ENCODE assay signal across 11 cellular contexts in genomic region chr11:118258410-118258809, GRCh38. TPM values are rescaled to one million over a fixed set of nuclear protein-coding genes. Genes with fewer than 3 reads are reported as not detected.
DNase-seq lines count a peak whose midpoint lies in the region; ATAC-seq and TF ChIP-seq lines count a peak whose summit lies in the region.
"Had no signal": no experiment of that assay in that cellular context is flagged by ENCODE, and none has a peak within 500 bp of the region (broad histone marks: within the 10 kb centered on the region; RNA-seq: fewer than 3 reads in every experiment).

No MANE protein-coding gene starts in this region.

- POLR2A ChIA-PET in activated naive CD8-positive, alpha-beta T cell treated with anti-CD3 and anti-CD28 coated beads, Interleukin-2, amount 10 ng/mL, durations not matched to agents 7 days and 5 days (lab: Charles Lee), result no interaction called here

- ATAC-seq in activated naive CD8-positive, alpha-beta T cell treated with anti-CD3 and anti-CD28 coated beads, Interleukin-2, amount 10 ng/mL, durations not matched to agents 7 days and 5 days (ENCODE audit: low read depth), result peak; percentile 47
- peak; percentile 58 for ATAC-seq in stimulated activated naive CD8-positive, alpha-beta T cell treated with anti-CD3 and anti-CD28 coated beads, Interleukin-15, Interleukin-2, amounts not matched to agents 100 U/mL and 50 U/mL, for 24 hours
- no peak for ATAC-seq in HG02870 (IDR thresholded peaks at IDR 0.05; ENCODE audit: unreplicated experiment)
- ATAC-seq in GM19324 (IDR thresholded peaks at IDR 0.05; ENCODE audit: low FRiP score, unreplicated experiment), result no peak

- no peaks in the 10 kb centered on the region for H3K9me3 Mint-ChIP-seq in activated naive CD8-positive, alpha-beta T cell treated with anti-CD3 and anti-CD28 coated beads, Interleukin-2, amount 10 ng/mL, durations not matched to agents 7 days and 5 days
- peaks cover 3% of the 10 kb centered on the region for H3K9me3 Mint-ChIP-seq in activated naive CD8-positive, alpha-beta T cell treated with anti-CD3 and anti-CD28 coated beads for 36 hours

- H3K4me3 ChIP-seq in choroid plexus epithelial cell (ENCODE audit: low read depth, low read length), result no peak overlapping the region

- no peak overlapping the region for H3K4me3 Mint-ChIP-seq in activated naive CD8-positive, alpha-beta T cell treated with anti-CD3 and anti-CD28 coated beads, Interleukin-2, amount 10 ng/mL, durations not matched to agents 7 days and 5 days
- no peak overlapping the region for H3K4me3 Mint-ChIP-seq in activated naive CD8-positive, alpha-beta T cell treated with anti-CD3 and anti-CD28 coated beads for 36 hours
- H3K4me3 Mint-ChIP-seq: CD14-positive monocyte had no signal

- no peaks in the 10 kb centered on the region for H3K27me3 Mint-ChIP-seq in activated naive CD8-positive, alpha-beta T cell treated with anti-CD3 and anti-CD28 coated beads, Interleukin-2, amount 10 ng/mL, durations not matched to agents 7 days and 5 days
- no peaks in the 10 kb centered on the region for H3K27me3 Mint-ChIP-seq in activated naive CD8-positive, alpha-beta T cell treated with anti-CD3 and anti-CD28 coated beads for 36 hours

- H3K27ac Mint-ChIP-seq in activated naive CD8-positive, alpha-beta T cell treated with anti-CD3 and anti-CD28 coated beads, Interleukin-2, amount 10 ng/mL, durations not matched to agents 7 days and 5 days, result no peak overlapping the region
- H3K27ac Mint-ChIP-seq in activated naive CD8-positive, alpha-beta T cell treated with anti-CD3 and anti-CD28 coated beads for 36 hours, result no peak overlapping the region
- H3K27ac Mint-ChIP-seq: CD14-positive monocyte had no signal

- peak; percentile 33 for TF ChIP-seq CTCF in choroid plexus epithelial cell (conservative IDR thresholded peaks at IDR 0.05; ENCODE audit: low read depth, low read length)

- peaks cover 40% of the 10 kb centered on the region for H3K4me1 Mint-ChIP-seq in activated naive CD8-positive, alpha-beta T cell treated with anti-CD3 and anti-CD28 coated beads, Interleukin-2, amount 10 ng/mL, durations not matched to agents 7 days and 5 days
- peaks cover 50% of the 10 kb centered on the region for H3K4me1 Mint-ChIP-seq in activated naive CD8-positive, alpha-beta T cell treated with anti-CD3 and anti-CD28 coated beads for 36 hours

- no peak for DNase-seq in activated naive CD8-positive, alpha-beta T cell treated with anti-CD3 and anti-CD28 coated beads, Interleukin-2, amount 10 ng/mL, durations not matched to agents 7 days and 5 days
- DNase-seq in activated naive CD8-positive, alpha-beta T cell treated with anti-CD3 and anti-CD28 coated beads for 36 hours, result no peak
- DNase-seq in NAMALWA (ENCODE audit: low spot score), result peak; percentile 73
- DNase-seq in choroid plexus epithelial cell (ENCODE audit: low read depth), result no peak
- DNase-seq in stimulated activated naive CD8-positive, alpha-beta T cell treated with anti-CD3 and anti-CD28 coated beads, Interleukin-15, Interleukin-2, amounts not matched to agents 100 U/mL and 50 U/mL, for 24 hours, result no peak
- no peak for DNase-seq in NCI-H510A treated with DMSO at 0.1 percent for 48 hours (lab: John Stamatoyannopoulos, UW)
- DNase-seq: activated CD4-positive, alpha-beta T cell treated with anti-CD3 and anti-CD28 coated beads, Interleukin-2, amount 50 U/mL, for 4 hours; NCI-H2227 treated with DMSO at 0.1 percent for 48 hours had no signal

- peaks cover 47% of the 10 kb centered on the region for H3K36me3 Mint-ChIP-seq in activated naive CD8-positive, alpha-beta T cell treated with anti-CD3 and anti-CD28 coated beads, Interleukin-2, amount 10 ng/mL, durations not matched to agents 7 days and 5 days
- H3K36me3 Mint-ChIP-seq in activated naive CD8-positive, alpha-beta T cell treated with anti-CD3 and anti-CD28 coated beads for 36 hours, result peaks cover 68% of the 10 kb centered on the region

RNA-seq across cellular contexts. Expression of gene MPZL2, which starts 5.7 kb away (rescaled TPM):
- 1 to 10 TPM; 8.2 to 9.2 TPM for total RNA-seq in activated naive CD8-positive, alpha-beta T cell treated with anti-CD3 and anti-CD28 coated beads, Interleukin-2, amount 10 ng/mL, durations not matched to agents 7 days and 5 days
- 10 to 100 TPM; 18.8 to 20.1 TPM for total RNA-seq in activated naive CD8-positive, alpha-beta T cell treated with anti-CD3 and anti-CD28 coated beads for 36 hours

RNA-seq across cellular contexts. Expression of gene MPZL3, which starts 6.2 kb away (rescaled TPM):
- 10 to 100 TPM; 24.5 to 29.8 TPM for total RNA-seq in activated naive CD8-positive, alpha-beta T cell treated with anti-CD3 and anti-CD28 coated beads, Interleukin-2, amount 10 ng/mL, durations not matched to agents 7 days and 5 days
- 10 to 100 TPM; 49.1 to 50.7 TPM for total RNA-seq in activated naive CD8-positive, alpha-beta T cell treated with anti-CD3 and anti-CD28 coated beads for 36 hours

RNA-seq across cellular contexts. Expression of gene JAML, which starts 33.6 kb away (rescaled TPM):
- 100 to 1,000 TPM; 181 to 189 TPM for total RNA-seq in activated naive CD8-positive, alpha-beta T cell treated with anti-CD3 and anti-CD28 coated beads, Interleukin-2, amount 10 ng/mL, durations not matched to agents 7 days and 5 days
- 100 to 1,000 TPM; 148 to 150 TPM for total RNA-seq in activated naive CD8-positive, alpha-beta T cell treated with anti-CD3 and anti-CD28 coated beads for 36 hours

RNA-seq across cellular contexts. Expression of gene CD3E, which starts 46.1 kb away (rescaled TPM):
- total RNA-seq in activated naive CD8-positive, alpha-beta T cell treated with anti-CD3 and anti-CD28 coated beads, Interleukin-2, amount 10 ng/mL, durations not matched to agents 7 days and 5 days, result 100 to 1,000 TPM; 607 to 630 TPM
- 100 to 1,000 TPM; 364 TPM for total RNA-seq in activated naive CD8-positive, alpha-beta T cell treated with anti-CD3 and anti-CD28 coated beads for 36 hours

Comparison
In these comparisons a context has a peak if more than half of its experiments do, and no peak if none do; other contexts are left out.
1. ATAC-seq: peak in activated naive CD8-positive, alpha-beta T cell treated with anti-CD3 and anti-CD28 coated beads, Interleukin-2, amount 10 ng/mL, durations not matched to agents 7 days and 5 days (single experiment) and stimulated activated naive CD8-positive, alpha-beta T cell treated with anti-CD3 and anti-CD28 coated beads, Interleukin-15, Interleukin-2, amounts not matched to agents 100 U/mL and 50 U/mL, for 24 hours (single experiment); none in HG02870 (single experiment) and GM19324 (single experiment).